In the genomic region with DNA sequence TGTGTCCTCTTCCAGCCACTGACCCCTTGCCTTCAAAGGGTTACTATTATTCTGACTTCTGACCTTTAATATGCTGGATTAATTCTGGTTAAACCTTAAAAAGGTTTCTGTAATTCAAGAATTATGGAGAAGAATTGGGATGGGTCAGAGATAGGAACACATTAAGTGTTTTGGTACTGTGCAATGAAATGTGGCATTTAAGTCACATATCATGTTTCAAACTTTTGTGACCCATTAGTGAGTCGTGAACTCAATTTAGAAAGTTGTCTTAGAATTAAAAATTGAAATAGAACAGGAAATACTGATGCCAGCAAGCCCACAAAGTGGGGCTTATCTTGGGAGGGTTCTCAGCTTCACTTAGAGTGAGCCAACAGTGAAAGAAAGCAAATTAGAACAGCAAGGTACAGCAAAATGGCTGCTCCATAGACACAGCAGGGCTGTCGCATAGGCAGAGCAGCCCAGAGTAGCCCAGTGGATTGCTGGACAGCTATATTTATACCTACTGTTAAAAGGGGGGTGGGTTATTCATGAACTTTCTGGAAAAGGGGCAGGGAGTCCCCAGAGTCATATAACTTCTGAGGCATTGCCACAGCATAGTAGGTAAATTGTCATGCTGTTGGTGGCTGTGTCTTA, we compare ENCODE assay signal across 1 cellular context.
A peak's percentile ranks its signal among the peaks of the same experiment; 100 is the strongest.
TF ChIP-seq lines count a peak whose summit lies in the region.

No MANE protein-coding gene starts in this region.

TF ChIP-seq in K562, 482 proteins besides CTCF, POLR2A, EP300 and RAD21:
- TF ChIP-seq YY1 (IDR thresholded peaks at IDR 0.05; ENCODE audit: borderline replicate concordance in 1 of 3, control insufficient read depth in 1 of 3, extremely low read depth in 1 of 3, insufficient read depth in 3 of 3, insufficient read length in 1 of 3, insufficient replicate concordance in 2 of 3, low read depth in 1 of 3, low read length in 2 of 3) (peak in 1 of 3 experiments; percentile 55), PRMT5 (CRISPR knock-in tag; IDR thresholded peaks at IDR 0.05) (no peak)
- TF ChIP-seq, protein P1, sequence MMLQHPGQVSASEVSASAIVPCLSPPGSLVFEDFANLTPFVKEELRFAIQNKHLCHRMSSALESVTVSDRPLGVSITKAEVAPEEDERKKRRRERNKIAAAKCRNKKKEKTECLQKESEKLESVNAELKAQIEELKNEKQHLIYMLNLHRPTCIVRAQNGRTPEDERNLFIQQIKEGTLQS (IDR thresholded peaks at IDR 0.05): no peak
- TF ChIP-seq, protein P1 (CRISPR knock-in tag; conservative IDR thresholded peaks at IDR 0.05): no peak
- TF ChIP-seq, protein P2, sequence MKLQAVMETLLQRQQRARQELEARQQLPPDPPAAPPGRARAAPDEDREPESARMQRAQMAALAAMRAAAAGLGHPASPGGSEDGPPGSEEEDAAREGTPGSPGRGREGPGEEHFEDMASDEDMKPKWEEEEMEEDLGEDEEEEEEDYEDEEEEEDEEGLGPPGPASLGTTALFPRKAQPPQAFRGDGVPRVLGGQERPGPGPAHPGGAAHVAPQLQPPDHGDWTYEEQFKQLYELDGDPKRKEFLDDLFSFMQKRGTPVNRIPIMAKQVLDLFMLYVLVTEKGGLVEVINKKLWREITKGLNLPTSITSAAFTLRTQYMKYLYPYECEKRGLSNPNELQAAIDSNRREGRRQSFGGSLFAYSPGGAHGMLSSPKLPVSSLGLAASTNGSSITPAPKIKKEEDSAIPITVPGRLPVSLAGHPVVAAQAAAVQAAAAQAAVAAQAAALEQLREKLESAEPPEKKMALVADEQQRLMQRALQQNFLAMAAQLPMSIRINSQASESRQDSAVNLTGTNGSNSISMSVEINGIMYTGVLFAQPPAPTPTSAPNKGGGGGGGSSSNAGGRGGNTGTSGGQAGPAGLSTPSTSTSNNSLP (IDR thresholded peaks at IDR 0.05; ENCODE audit: borderline replicate concordance, low read depth, low read length): no peak
TF ChIP-seq in K562: peak in this region for 1.
